In genomic region chr15:89836255-89837133, GRCh38 we compare ENCODE assay signal across 9 cellular contexts. TPM values are rescaled to one million over a fixed set of nuclear protein-coding genes. Genes with fewer than 3 reads are reported as not detected.
DNase-seq lines count a peak whose midpoint lies in the region; ATAC-seq and TF ChIP-seq lines count a peak whose summit lies in the region.
"Had no signal": no experiment of that assay in that cellular context is flagged by ENCODE, and none has a peak within 500 bp of the region (broad histone marks: within the 10 kb centered on the region; RNA-seq: fewer than 3 reads in every experiment).

No MANE protein-coding gene starts in this region.

- H3K27ac ChIP-seq in RWPE2 (ENCODE audit: poor library complexity, severe bottlenecking) = peak overlapping the region; percentile 89
- H3K27ac ChIP-seq in CD8-positive, alpha-beta memory T cell (ENCODE audit: low read depth, low read length) = no peak overlapping the region

- no peaks in the 10 kb centered on the region for H3K27me3 ChIP-seq in RWPE2 (ENCODE audit: insufficient read depth, poor library complexity, severe bottlenecking)
- no peaks in the 10 kb centered on the region for H3K27me3 ChIP-seq in CD8-positive, alpha-beta memory T cell (ENCODE audit: insufficient read depth, low read length, poor library complexity, severe bottlenecking)

- POLR2A ChIA-PET in activated CD4-positive, alpha-beta T cell treated with anti-CD3 and anti-CD28 coated beads for 36 hours (lab: Charles Lee) = no interaction called here
- POLR2A ChIA-PET in CD8-positive, alpha-beta memory T cell (lab: Charles Lee) = no interaction called here

- peaks cover 26% of the 10 kb centered on the region for H3K4me1 ChIP-seq in RWPE2 (ENCODE audit: insufficient read depth, poor library complexity, severe bottlenecking)
- no peaks in the 10 kb centered on the region for H3K4me1 ChIP-seq in CD8-positive, alpha-beta memory T cell (ENCODE audit: insufficient read depth, low read length)

- intact Hi-C loops in activated CD4-positive, alpha-beta T cell treated with anti-CD3 and anti-CD28 coated beads for 36 hours (cut with DNase I, micrococcal nuclease) = no loop called here

- peaks cover 3% of the 10 kb centered on the region for H3K4me1 Mint-ChIP-seq in activated CD4-positive, alpha-beta T cell treated with anti-CD3 and anti-CD28 coated beads for 36 hours
- no peaks in the 10 kb centered on the region for H3K4me1 Mint-ChIP-seq in CD8-positive, alpha-beta memory T cell

- H3K36me3 Mint-ChIP-seq in activated CD4-positive, alpha-beta T cell treated with anti-CD3 and anti-CD28 coated beads for 36 hours (ENCODE audit: low read depth) = peaks cover 26% of the 10 kb centered on the region
- peaks cover 21 to 80% (median 33%) of the 10 kb centered on the region in 3 donors for H3K36me3 Mint-ChIP-seq in CD8-positive, alpha-beta memory T cell

- no peak for TF ChIP-seq CTCF in RWPE2 (IDR thresholded peaks at IDR 0.05; ENCODE audit: poor library complexity, severe bottlenecking)
- no peak for TF ChIP-seq CTCF in fibroblast of the aortic adventitia (IDR thresholded peaks at IDR 0.05; ENCODE audit: insufficient read depth, low read length)

- H3K36me3 ChIP-seq in RWPE2 (ENCODE audit: low read depth) = peaks cover 67% of the 10 kb centered on the region
- peaks cover 14% of the 10 kb centered on the region for H3K36me3 ChIP-seq in CD8-positive, alpha-beta memory T cell (ENCODE audit: insufficient read depth, low read length)

- no peak overlapping the region for H3K4me3 Mint-ChIP-seq in activated CD4-positive, alpha-beta T cell treated with anti-CD3 and anti-CD28 coated beads for 36 hours
- H3K4me3 Mint-ChIP-seq in CD8-positive, alpha-beta memory T cell = no peak overlapping the region

- H3K9me3 ChIP-seq in RWPE2 (ENCODE audit: severe bottlenecking) = no peaks in the 10 kb centered on the region
- no peaks in the 10 kb centered on the region for H3K9me3 ChIP-seq in CD8-positive, alpha-beta memory T cell (ENCODE audit: low read length)

- no peaks in the 10 kb centered on the region for H3K9me3 Mint-ChIP-seq in activated CD4-positive, alpha-beta T cell treated with anti-CD3 and anti-CD28 coated beads for 36 hours (ENCODE audit: low read depth)
- no peaks in the 10 kb centered on the region for H3K9me3 Mint-ChIP-seq in CD8-positive, alpha-beta memory T cell

- ATAC-seq in RWPE2 (ENCODE audit: low read depth) (peak; percentile 95), GM21619 (IDR thresholded peaks at IDR 0.05; ENCODE audit: unreplicated experiment) (no peak)
- ATAC-seq in activated CD4-positive, alpha-beta T cell treated with anti-CD3 and anti-CD28 coated beads for 36 hours = no peak

- H3K27me3 Mint-ChIP-seq in activated CD4-positive, alpha-beta T cell treated with anti-CD3 and anti-CD28 coated beads for 36 hours = no peaks in the 10 kb centered on the region
- H3K27me3 Mint-ChIP-seq in CD8-positive, alpha-beta memory T cell = no peaks in the 10 kb centered on the region

- no peak overlapping the region for H3K4me3 ChIP-seq in RWPE2 (ENCODE audit: severe bottlenecking)
- peak overlapping the region; percentile 10 for H3K4me3 ChIP-seq in fibroblast of the aortic adventitia (ENCODE audit: low read depth, low read length)
- H3K4me3 ChIP-seq in CD8-positive, alpha-beta memory T cell (ENCODE audit: low read length) = no peak overlapping the region

- DNase-seq in Ammon's horn (ENCODE audit: low spot score) (peak; percentile 26), RWPE2 (ENCODE audit: low spot score) (no peak), fibroblast of the aortic adventitia (ENCODE audit: low read depth) (peak; percentile 96), pons (ENCODE audit: low spot score) (peak; percentile 10), SK-N-DZ (ENCODE audit: low spot score) (no peak)
- DNase-seq in activated CD4-positive, alpha-beta T cell treated with anti-CD3 and anti-CD28 coated beads for 36 hours = no peak
- DNase-seq in CD8-positive, alpha-beta memory T cell = no peak
- DNase-seq: SIG-M5 had no signal

- no peak overlapping the region for H3K27ac Mint-ChIP-seq in activated CD4-positive, alpha-beta T cell treated with anti-CD3 and anti-CD28 coated beads for 36 hours
- H3K27ac Mint-ChIP-seq in CD8-positive, alpha-beta memory T cell = peak overlapping the region in 1 of 8 donors; percentile 38

- CTCF ChIA-PET in activated CD4-positive, alpha-beta T cell treated with anti-CD3 and anti-CD28 coated beads for 36 hours (lab: Charles Lee) = interaction anchor here (0.5 to 3.4 kb wide), 7 partner anchors 13 to 1232 kb away, joined by 3 to 13 read pairs (median 4); no protein-coding TSS in a partner anchor
- CTCF ChIA-PET in CD8-positive, alpha-beta memory T cell (lab: Charles Lee) = interaction anchor here (1.5 kb wide), 1 partner anchor 38 kb away, joined by 4 read pairs; no protein-coding TSS in a partner anchor

RNA-seq across cellular contexts. Expression of gene ANPEP, which starts 21.8 kb away (rescaled TPM):
- total RNA-seq in fibroblast of the aortic adventitia (ENCODE audit: low replicate concordance) = 20.8 and 82.6 TPM in 2 replicates
- polyA plus RNA-seq in SK-N-DZ (2014; cell fraction: cytosol; rRNA removed) = 1.3 and 1.8 TPM in 2 replicates
- polyA plus RNA-seq in SK-N-DZ (2014; cell fraction: nucleus; rRNA removed) = 0.60 TPM in 1 of 2 replicates, not detected in the other
- total RNA-seq in activated CD4-positive, alpha-beta T cell treated with anti-CD3 and anti-CD28 coated beads for 36 hours = under 1 TPM; 0.09 to 0.12 TPM
- total RNA-seq in CD8-positive, alpha-beta memory T cell = under 1 TPM; 0.85 to 1.00 TPM
- not detected for polyA plus RNA-seq in CD8-positive, alpha-beta memory T cell

RNA-seq across cellular contexts. Expression of gene AP3S2, which starts 57.3 kb away (rescaled TPM):
- total RNA-seq in fibroblast of the aortic adventitia (ENCODE audit: low replicate concordance) = 63.5 and 90.8 TPM in 2 replicates
- 55.2 and 81.1 TPM in 2 replicates for polyA plus RNA-seq in SK-N-DZ (2014; cell fraction: cytosol; rRNA removed)
- 18.2 and 23.1 TPM in 2 replicates for polyA plus RNA-seq in SK-N-DZ (2014; cell fraction: nucleus; rRNA removed)
- 10 to 100 TPM; 12.4 to 15.3 TPM for total RNA-seq in activated CD4-positive, alpha-beta T cell treated with anti-CD3 and anti-CD28 coated beads for 36 hours
- 10 to 100 TPM; 23.5 to 24.5 TPM for total RNA-seq in CD8-positive, alpha-beta memory T cell
- polyA plus RNA-seq in CD8-positive, alpha-beta memory T cell = 35.8 TPM

Comparison
In these comparisons a context has a peak if more than half of its experiments do, and no peak if none do; other contexts are left out.
1. DNase-seq: peak in Ammon's horn (single experiment), fibroblast of the aortic adventitia (single experiment) and pons (single experiment); none in RWPE2 (single experiment), SK-N-DZ (single experiment), activated CD4-positive, alpha-beta T cell treated with anti-CD3 and anti-CD28 coated beads for 36 hours (single experiment) and CD8-positive, alpha-beta memory T cell (0 of 5).
2. RNA of gene ANPEP, which starts 21.8 kb away (total RNA-seq): 20.8 to 82.6 TPM in fibroblast of the aortic adventitia; 0.85 to 1.00 TPM in CD8-positive, alpha-beta memory T cell and 0.09 to 0.12 TPM in activated CD4-positive, alpha-beta T cell treated with anti-CD3 and anti-CD28 coated beads for 36 hours; every median in the first group is over 10 times any median in the second.